In the genomic region with DNA sequence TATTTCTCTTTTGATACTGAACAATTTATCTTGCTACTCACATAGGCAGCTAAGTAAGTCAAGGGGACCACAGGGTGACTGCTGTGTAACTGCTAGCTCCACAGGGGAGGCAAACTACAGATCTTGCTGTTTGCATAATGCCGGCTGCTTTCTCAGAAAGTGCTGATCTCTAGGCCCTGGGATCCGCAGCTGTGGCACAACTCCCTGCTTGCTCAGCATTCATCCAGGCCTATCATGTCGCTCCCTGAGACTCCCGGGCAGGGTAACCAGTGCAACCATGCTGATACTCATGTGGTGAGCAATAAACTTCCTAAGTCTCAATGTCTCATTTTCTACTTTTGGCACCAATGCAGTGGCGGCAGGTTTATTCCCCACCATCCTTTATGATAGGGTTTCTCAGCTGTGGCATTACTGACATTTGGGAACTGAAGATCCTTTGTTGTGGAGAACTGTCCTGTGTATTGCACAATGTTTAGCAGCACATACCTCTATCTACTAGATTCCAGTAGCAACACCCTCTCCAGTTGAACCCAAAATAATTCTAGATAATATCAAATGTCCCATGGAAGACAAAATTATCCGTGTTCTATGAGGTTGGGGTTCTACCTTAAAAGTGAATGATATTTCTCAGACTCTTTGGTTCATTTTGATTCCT, we compare ENCODE assay signal across 20 cellular contexts.
"Had no signal": no experiment of that assay in that cellular context is flagged by ENCODE, and none has a peak within 500 bp of the region (broad histone marks: within the 10 kb centered on the region; RNA-seq: fewer than 3 reads in every experiment).

No MANE protein-coding gene starts in this region.

- H3K27ac Mint-ChIP-seq: activated B cell treated with CpG ODN at 0.5 μM for 24 hours; activated CD8-positive, alpha-beta T cell treated with anti-CD3 and anti-CD28 coated beads for 36 hours; activated naive CD8-positive, alpha-beta T cell treated with anti-CD3 and anti-CD28 coated beads for 36 hours; activated T-cell treated with anti-CD3 and anti-CD28 coated beads, Interleukin-2, amount 50 U/mL, for 72 hours; naive thymus-derived CD8-positive, alpha-beta T cell; progenitor cell of endocrine pancreas; stimulated activated effector memory CD8-positive, alpha-beta T cell treated with anti-CD3 and anti-CD28 coated beads, Interleukin-12 subunit alpha, Interleukin-12 subunit beta, amount 100 ng/mL, for 72 hours; T-helper 17 cell had no signal

- H3K36me3 ChIP-seq: thyroid gland had no signal

- H3K27me3 ChIP-seq: foreskin keratinocyte, thyroid gland had no signal

- H3K4me3 ChIP-seq: lung, mucosa of descending colon, thyroid gland had no signal

- H3K9me3 ChIP-seq: mucosa of descending colon, thyroid gland had no signal

- H3K27me3 Mint-ChIP-seq: activated B cell treated with CpG ODN at 0.5 μM for 24 hours; activated CD8-positive, alpha-beta T cell treated with anti-CD3 and anti-CD28 coated beads for 36 hours; activated naive CD8-positive, alpha-beta T cell treated with anti-CD3 and anti-CD28 coated beads for 36 hours; brain; central memory CD8-positive, alpha-beta T cell; naive thymus-derived CD8-positive, alpha-beta T cell; progenitor cell of endocrine pancreas; T-helper 17 cell had no signal

- ATAC-seq: activated CD8-positive, alpha-beta T cell treated with anti-CD3 and anti-CD28 coated beads for 36 hours; activated T-cell treated with anti-CD3 and anti-CD28 coated beads, Interleukin-2, amount 50 U/mL, for 72 hours; foreskin keratinocyte; mucosa of descending colon; naive thymus-derived CD8-positive, alpha-beta T cell; sciatic nerve; stimulated activated effector memory CD8-positive, alpha-beta T cell treated with anti-CD3 and anti-CD28 coated beads, Interleukin-12 subunit alpha, Interleukin-12 subunit beta, amount 100 ng/mL, for 72 hours; T-helper 17 cell had no signal

- H3K4me1 Mint-ChIP-seq: activated B cell treated with CpG ODN at 0.5 μM for 24 hours; activated naive CD8-positive, alpha-beta T cell treated with anti-CD3 and anti-CD28 coated beads for 36 hours; brain; central memory CD8-positive, alpha-beta T cell; naive thymus-derived CD8-positive, alpha-beta T cell; stimulated activated effector memory CD8-positive, alpha-beta T cell treated with anti-CD3 and anti-CD28 coated beads, Interleukin-12 subunit alpha, Interleukin-12 subunit beta, amount 100 ng/mL, for 72 hours; T-helper 17 cell had no signal

- H3K4me3 Mint-ChIP-seq: activated B cell treated with CpG ODN at 0.5 μM for 24 hours; activated CD8-positive, alpha-beta T cell treated with anti-CD3 and anti-CD28 coated beads for 36 hours; activated naive CD8-positive, alpha-beta T cell treated with anti-CD3 and anti-CD28 coated beads for 36 hours; activated T-cell treated with anti-CD3 and anti-CD28 coated beads, Interleukin-2, amount 50 U/mL, for 72 hours; brain; central memory CD8-positive, alpha-beta T cell; naive thymus-derived CD8-positive, alpha-beta T cell; stimulated activated effector memory CD8-positive, alpha-beta T cell treated with anti-CD3 and anti-CD28 coated beads, Interleukin-12 subunit alpha, Interleukin-12 subunit beta, amount 100 ng/mL, for 72 hours; T-helper 17 cell had no signal

- H3K4me1 ChIP-seq: thyroid gland had no signal

- H3K27ac ChIP-seq: foreskin keratinocyte, thyroid gland had no signal

- DNase-seq: activated B cell treated with CpG ODN at 0.5 μM for 24 hours; activated CD4-positive, alpha-beta T cell treated with anti-CD3 and anti-CD28 coated beads for 48 hours; activated CD8-positive, alpha-beta T cell treated with anti-CD3 and anti-CD28 coated beads for 36 hours; activated gamma-delta T cell treated with Interleukin-2 at 50 U/mL for 16 hours; activated naive CD8-positive, alpha-beta T cell treated with anti-CD3 and anti-CD28 coated beads for 36 hours; activated T-cell treated with anti-CD3 and anti-CD28 coated beads, Interleukin-2, amount 50 U/mL, for 72 hours; cortex of kidney; effector memory CD4-positive, alpha-beta T cell; foreskin keratinocyte; mucosa of descending colon; naive thymus-derived CD8-positive, alpha-beta T cell; stimulated activated CD4-positive, alpha-beta T cell treated with anti-CD3 and anti-CD28 coated beads, Interleukin-12 subunit alpha, Interleukin-12 subunit beta, amount 100 ng/mL, for 4 hours; T-helper 17 cell; thyroid gland had no signal

- H3K36me3 Mint-ChIP-seq: activated naive CD8-positive, alpha-beta T cell treated with anti-CD3 and anti-CD28 coated beads for 36 hours; brain; naive thymus-derived CD8-positive, alpha-beta T cell; stimulated activated effector memory CD8-positive, alpha-beta T cell treated with anti-CD3 and anti-CD28 coated beads, Interleukin-12 subunit alpha, Interleukin-12 subunit beta, amount 100 ng/mL, for 72 hours had no signal
